31 cellular contexts compared by ENCODE assay signal in genomic region chr12:120095356-120096135, GRCh38. TPM values are rescaled to one million over a fixed set of nuclear protein-coding genes. Genes with fewer than 3 reads are reported as not detected.
DNase-seq lines count a peak whose midpoint lies in the region; ATAC-seq and TF ChIP-seq lines count a peak whose summit lies in the region.
"Had no signal": no experiment of that assay in that cellular context is flagged by ENCODE, and none has a peak within 500 bp of the region (broad histone marks: within the 10 kb centered on the region; RNA-seq: fewer than 3 reads in every experiment).

No MANE protein-coding gene starts in this region.

- no peaks in the 10 kb centered on the region for H3K27me3 ChIP-seq in breast epithelium
- no peaks in the 10 kb centered on the region for H3K27me3 ChIP-seq in sigmoid colon
- H3K27me3 ChIP-seq: brain microvascular endothelial cell, stomach, thyroid gland, uterus had no signal

- ATAC-seq in T-helper 17 cell (no peak), GM21390 (IDR thresholded peaks at IDR 0.05; ENCODE audit: unreplicated experiment) (no peak)
- no peak for ATAC-seq in stimulated activated naive CD8-positive, alpha-beta T cell treated with anti-CD3 and anti-CD28 coated beads, Interleukin-15, amount 100 ng/mL, for 72 hours
- ATAC-seq: A549, sciatic nerve had no signal

- BruUV-seq in MCF 10A (replicated peaks; lab: Mats Ljungman, UMichigan) = TSS peak; percentile 53

- H3K4me1 ChIP-seq in breast epithelium = peaks cover 0 to 2% of the 10 kb centered on the region in 2 donors
- peaks cover 0 to 32% (median 21%) of the 10 kb centered on the region in 4 donors for H3K4me1 ChIP-seq in sigmoid colon
- H3K4me1 ChIP-seq: A549 had no signal

- TF ChIP-seq POLR2A in breast epithelium (IDR thresholded peaks at IDR 0.05) (no peak), GM18951 (IDR thresholded peaks at IDR 0.05; ENCODE audit: extremely low read depth, insufficient read depth, insufficient read length) (peak; percentile 14), sigmoid colon (IDR thresholded peaks at IDR 0.05) (no peak)

- H3K4me1 Mint-ChIP-seq in MCF 10A (ENCODE audit: insufficient read depth, unreplicated experiment) (peaks cover 7% of the 10 kb centered on the region), T-helper 17 cell (peaks cover 10% of the 10 kb centered on the region)
- peaks cover 32% of the 10 kb centered on the region for H3K4me1 Mint-ChIP-seq in stimulated activated naive CD8-positive, alpha-beta T cell treated with anti-CD3 and anti-CD28 coated beads, Interleukin-15, amount 100 ng/mL, for 72 hours
- H3K4me1 Mint-ChIP-seq: IgD-negative memory B cell had no signal

- H3K36me3 ChIP-seq in breast epithelium (no peaks in the 10 kb centered on the region), sigmoid colon (peaks cover 13 to 48% (median 32%) of the 10 kb centered on the region in 4 donors)
- H3K36me3 ChIP-seq: uterus had no signal

- H3K27ac ChIP-seq in breast epithelium (no peak overlapping the region), sigmoid colon (peak overlapping the region in 1 of 4 donors; percentile 54)
- H3K27ac ChIP-seq: A549, brain microvascular endothelial cell, stomach, thyroid gland, uterus had no signal

- POLR2A ChIA-PET in MCF 10A (lab: Yijun Ruan, JAX) = interaction anchor here (0.6 kb wide), 1 partner anchor 194 kb away, joined by 3 read pairs; no protein-coding TSS in a partner anchor

- TF ChIP-seq EP300 in sigmoid colon (IDR thresholded peaks at IDR 0.05) = no peak

- no peaks in the 10 kb centered on the region for H3K9me3 ChIP-seq in breast epithelium
- no peaks in the 10 kb centered on the region for H3K9me3 ChIP-seq in T-helper 17 cell (ENCODE audit: control insufficient read depth, low read length, poor library complexity, severe bottlenecking)
- H3K9me3 ChIP-seq in sigmoid colon = no peaks in the 10 kb centered on the region
- H3K9me3 ChIP-seq: A549, stomach, thyroid gland, uterus had no signal

- no peaks in the 10 kb centered on the region for H3K9me3 Mint-ChIP-seq in MCF 10A (ENCODE audit: unreplicated experiment)
- H3K9me3 Mint-ChIP-seq in stimulated activated naive CD8-positive, alpha-beta T cell treated with anti-CD3 and anti-CD28 coated beads, Interleukin-15, amount 100 ng/mL, for 72 hours = no peaks in the 10 kb centered on the region
- H3K9me3 Mint-ChIP-seq: activated T-helper 2 cell treated with anti-CD3 and anti-CD28 coated beads, Interferon-gamma antibody, Interleukin-2, Interleukin-4, amounts not matched to agents 10 μg/mL and 5 μg/mL and 100 μg/mL, durations not matched to agents 14 hours and 24 hours and 36 hours; CD4-positive, CD25-positive, alpha-beta regulatory T cell; IgD-negative memory B cell; mesothelial cell of epicardium; naive B cell had no signal

- in situ Hi-C loops in GM18951 (cut with MboI; ENCODE audit: low sequenced_read_pairs, unreplicated experiment) = no loop called here

- CTCF ChIA-PET in MCF 10A (lab: Yijun Ruan, JAX) = no interaction called here

- H3K4me3 Mint-ChIP-seq in MCF 10A (ENCODE audit: unreplicated experiment) (no peak overlapping the region), T-helper 17 cell (no peak overlapping the region)
- no peak overlapping the region for H3K4me3 Mint-ChIP-seq in stimulated activated naive CD8-positive, alpha-beta T cell treated with anti-CD3 and anti-CD28 coated beads, Interleukin-15, amount 100 ng/mL, for 72 hours
- H3K4me3 Mint-ChIP-seq: IgD-negative memory B cell, mesothelial cell of epicardium, naive B cell had no signal

- H3K27ac Mint-ChIP-seq in MCF 10A (ENCODE audit: low read depth, unreplicated experiment) = no peak overlapping the region
- peak overlapping the region; percentile 47 for H3K27ac Mint-ChIP-seq in T-helper 17 cell
- no peak overlapping the region for H3K27ac Mint-ChIP-seq in stimulated activated naive CD8-positive, alpha-beta T cell treated with anti-CD3 and anti-CD28 coated beads, Interleukin-15, amount 100 ng/mL, for 72 hours
- H3K27ac Mint-ChIP-seq: activated T-helper 2 cell treated with anti-CD3 and anti-CD28 coated beads, Interferon-gamma antibody, Interleukin-2, Interleukin-4, amounts not matched to agents 10 μg/mL and 5 μg/mL and 100 μg/mL, durations not matched to agents 14 hours and 24 hours and 36 hours; IgD-negative memory B cell; mesothelial cell of epicardium; progenitor cell of endocrine pancreas had no signal

- H3K4me3 ChIP-seq in breast epithelium (no peak overlapping the region), sigmoid colon (no peak overlapping the region)
- H3K4me3 ChIP-seq: A549, SK-N-MC, stomach, thyroid gland, uterus had no signal

- intact Hi-C loops in MCF 10A (cut with micrococcal nuclease) = no loop called here
- intact Hi-C loops in breast epithelium (cut with DNase I; ENCODE audit: low total_unique reads) = no loop called here
- intact Hi-C loops in sigmoid colon (cut with DNase I) = no loop called here

- H3K36me3 Mint-ChIP-seq in MCF 10A (ENCODE audit: insufficient read depth, unreplicated experiment) = peaks cover 61% of the 10 kb centered on the region
- H3K36me3 Mint-ChIP-seq in T-helper 17 cell (ENCODE audit: low read depth) = peaks cover 3% of the 10 kb centered on the region

- no peak for DNase-seq in MCF 10A (ENCODE audit: unreplicated experiment)
- DNase-seq in breast epithelium (ENCODE audit: low spot score in 2 of 2) = no peak
- no peak for DNase-seq in T-helper 17 cell
- peak; percentile 51 for DNase-seq in left kidney (ENCODE audit: low read depth, low spot score)
- DNase-seq in stimulated activated naive CD8-positive, alpha-beta T cell treated with anti-CD3 and anti-CD28 coated beads, Interleukin-15, amount 100 ng/mL, for 72 hours = no peak
- DNase-seq in sigmoid colon = no peak
- DNase-seq: activated CD4-positive, CD25-positive, alpha-beta regulatory T cell; activated CD8-positive, alpha-beta memory T cell treated with anti-CD3 and anti-CD28 coated beads, Interleukin-2, amount 50 U/mL, for 48 hours; activated naive CD4-positive, alpha-beta T cell treated with anti-CD3 and anti-CD28 coated beads, Interleukin-2, amount 50 U/mL, for 16 hours; AML-193; amniotic stem cell; brain microvascular endothelial cell; CD4-positive, CD25-positive, alpha-beta regulatory T cell; naive B cell; NCI-H82; RPMI8226; stimulated activated CD4-positive, alpha-beta T cell treated with anti-CD3 and anti-CD28 coated beads, Interleukin-12 subunit alpha, Interleukin-12 subunit beta, amount 100 ng/mL, for 4 hours; stimulated activated CD4-positive, alpha-beta T cell treated with anti-CD3 and anti-CD28 coated beads, Interleukin-2, amount 100 ng/mL, for 48 hours; stomach; T-helper 1 cell; thyroid gland; uterus had no signal

- no peak for TF ChIP-seq CTCF in MCF 10A (IDR thresholded peaks at IDR 0.05; ENCODE audit: unreplicated experiment)
- no peak for TF ChIP-seq CTCF in breast epithelium (IDR thresholded peaks at IDR 0.05)
- no peak for TF ChIP-seq CTCF in sigmoid colon (IDR thresholded peaks at IDR 0.05)

- H3K27me3 Mint-ChIP-seq in MCF 10A (ENCODE audit: insufficient read depth, unreplicated experiment) (no peaks in the 10 kb centered on the region), T-helper 17 cell (no peaks in the 10 kb centered on the region)
- no peaks in the 10 kb centered on the region for H3K27me3 Mint-ChIP-seq in stimulated activated naive CD8-positive, alpha-beta T cell treated with anti-CD3 and anti-CD28 coated beads, Interleukin-15, amount 100 ng/mL, for 72 hours
- H3K27me3 Mint-ChIP-seq: CD4-positive, CD25-positive, alpha-beta regulatory T cell; IgD-negative memory B cell; naive B cell; progenitor cell of endocrine pancreas had no signal

- WGBS in sigmoid colon, 2 donors = 91 to 94% methylated on average over 21 of the region's 21 CpGs

RNA-seq across cellular contexts. Expression of gene RAB35, which starts 21.0 kb away (rescaled TPM):
- total RNA-seq in MCF 10A (2022) (54.4 and 57.8 TPM in 2 replicates), breast epithelium (10 to 100 TPM; 23.3 to 26.8 (median 26.2) TPM), T-helper 17 cell (10 to 100 TPM; 53.3 to 64.9 TPM), sigmoid colon (10 to 100 TPM; 17.5 to 25.4 (median 22.3) TPM)
- 10 to 100 TPM; 24.6 to 43.0 (median 33.5) TPM for polyA plus RNA-seq in sigmoid colon
